1 cellular context compared by ENCODE assay signal in the genomic region with DNA sequence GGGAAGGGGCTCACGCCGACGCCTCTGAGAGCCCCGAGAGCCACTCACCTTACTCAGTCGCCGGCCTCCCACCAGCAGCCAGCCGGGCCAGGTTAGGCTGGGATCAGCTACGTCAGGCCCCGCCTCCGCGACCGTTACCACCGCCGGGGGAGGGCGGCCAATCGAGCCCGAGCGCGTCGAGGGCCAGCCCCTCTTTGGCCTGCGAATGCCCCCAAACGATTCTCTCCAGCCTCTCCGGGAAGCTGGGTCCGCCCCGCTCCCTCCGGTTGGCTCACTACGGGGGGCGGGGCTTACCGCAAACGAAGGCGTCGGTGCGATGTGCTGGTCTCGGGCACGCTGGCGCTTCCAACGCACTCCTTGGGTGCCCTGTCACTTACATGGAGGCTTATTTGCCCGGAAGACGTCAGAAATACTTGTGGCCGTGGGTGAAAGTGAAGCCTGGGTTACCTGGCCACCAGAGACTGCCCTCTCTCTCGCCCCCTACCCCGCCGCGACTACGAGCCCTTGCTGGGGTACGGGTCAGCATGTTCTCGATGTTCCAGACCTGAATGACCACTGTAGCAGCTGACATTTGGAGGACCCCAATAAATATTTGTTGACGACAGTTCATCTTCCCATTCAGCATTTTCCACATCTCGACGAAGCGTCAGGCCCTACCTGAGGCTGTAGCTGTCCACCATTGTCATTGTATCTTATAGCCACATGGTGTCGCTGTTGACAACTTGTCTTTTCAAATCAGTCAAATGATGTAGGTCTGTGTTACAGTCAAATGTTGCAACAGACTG.
A peak's percentile ranks its signal among the peaks of the same experiment; 100 is the strongest.
TF ChIP-seq lines count a peak whose summit lies in the region.

A gene with protein sequence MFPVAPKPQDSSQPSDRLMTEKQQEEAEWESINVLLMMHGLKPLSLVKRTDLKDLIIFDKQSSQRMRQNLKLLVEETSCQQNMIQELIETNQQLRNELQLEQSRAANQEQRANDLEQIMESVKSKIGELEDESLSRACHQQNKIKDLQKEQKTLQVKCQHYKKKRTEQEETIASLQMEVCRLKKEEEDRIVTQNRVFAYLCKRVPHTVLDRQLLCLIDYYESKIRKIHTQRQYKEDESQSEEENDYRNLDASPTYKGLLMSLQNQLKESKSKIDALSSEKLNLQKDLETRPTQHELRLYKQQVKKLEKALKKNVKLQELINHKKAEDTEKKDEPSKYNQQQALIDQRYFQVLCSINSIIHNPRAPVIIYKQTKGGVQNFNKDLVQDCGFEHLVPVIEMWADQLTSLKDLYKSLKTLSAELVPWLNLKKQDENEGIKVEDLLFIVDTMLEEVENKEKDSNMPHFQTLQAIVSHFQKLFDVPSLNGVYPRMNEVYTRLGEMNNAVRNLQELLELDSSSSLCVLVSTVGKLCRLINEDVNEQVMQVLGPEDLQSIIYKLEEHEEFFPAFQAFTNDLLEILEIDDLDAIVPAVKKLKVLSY (minus strand): TSS at position 111 of the 785 bp plus-strand sequence. CDS start 21,333 bp downstream, outside the sequence.

TF ChIP-seq in HEK293, 187 proteins besides CTCF, POLR2A, EP300 and RAD21 (continued from another document and continues in another):
- TF ChIP-seq, protein P1, sequence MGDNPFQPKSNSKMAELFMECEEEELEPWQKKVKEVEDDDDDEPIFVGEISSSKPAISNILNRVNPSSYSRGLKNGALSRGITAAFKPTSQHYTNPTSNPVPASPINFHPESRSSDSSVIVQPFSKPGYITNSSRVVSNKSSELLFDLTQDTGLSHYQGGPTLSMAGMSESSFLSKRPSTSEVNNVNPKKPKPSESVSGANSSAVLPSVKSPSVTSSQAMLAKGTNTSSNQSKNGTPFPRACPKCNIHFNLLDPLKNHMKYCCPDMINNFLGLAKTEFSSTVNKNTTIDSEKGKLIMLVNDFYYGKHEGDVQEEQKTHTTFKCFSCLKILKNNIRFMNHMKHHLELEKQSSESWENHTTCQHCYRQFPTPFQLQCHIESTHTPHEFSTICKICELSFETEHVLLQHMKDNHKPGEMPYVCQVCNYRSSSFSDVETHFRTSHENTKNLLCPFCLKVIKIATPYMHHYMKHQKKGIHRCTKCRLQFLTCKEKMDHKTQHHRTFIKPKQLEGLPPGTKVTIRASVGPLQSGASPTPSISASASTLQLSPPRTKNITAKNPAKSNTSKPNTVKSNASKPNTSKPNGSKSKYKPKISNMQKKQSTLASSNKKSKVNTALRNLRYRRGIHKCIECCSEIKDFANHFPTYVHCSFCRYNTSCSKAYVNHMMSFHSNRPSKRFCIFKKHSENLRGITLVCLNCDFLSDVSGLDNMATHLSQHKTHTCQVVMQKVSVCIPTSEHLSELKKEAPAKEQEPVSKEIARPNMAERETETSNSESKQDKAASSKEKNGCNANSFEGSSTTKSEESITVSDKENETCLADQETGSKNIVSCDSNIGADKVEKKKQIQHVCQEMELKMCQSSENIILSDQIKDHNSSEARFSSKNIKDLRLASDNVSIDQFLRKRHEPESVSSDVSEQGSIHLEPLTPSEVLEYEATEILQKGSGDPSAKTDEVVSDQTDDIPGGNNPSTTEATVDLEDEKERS (tag by site-specific recombination; IDR thresholded peaks at IDR 0.05): no peak
- TF ChIP-seq ZEB2 (tag by site-specific recombination; IDR thresholded peaks at IDR 0.05): peak; percentile 84
- TF ChIP-seq, protein P2, sequence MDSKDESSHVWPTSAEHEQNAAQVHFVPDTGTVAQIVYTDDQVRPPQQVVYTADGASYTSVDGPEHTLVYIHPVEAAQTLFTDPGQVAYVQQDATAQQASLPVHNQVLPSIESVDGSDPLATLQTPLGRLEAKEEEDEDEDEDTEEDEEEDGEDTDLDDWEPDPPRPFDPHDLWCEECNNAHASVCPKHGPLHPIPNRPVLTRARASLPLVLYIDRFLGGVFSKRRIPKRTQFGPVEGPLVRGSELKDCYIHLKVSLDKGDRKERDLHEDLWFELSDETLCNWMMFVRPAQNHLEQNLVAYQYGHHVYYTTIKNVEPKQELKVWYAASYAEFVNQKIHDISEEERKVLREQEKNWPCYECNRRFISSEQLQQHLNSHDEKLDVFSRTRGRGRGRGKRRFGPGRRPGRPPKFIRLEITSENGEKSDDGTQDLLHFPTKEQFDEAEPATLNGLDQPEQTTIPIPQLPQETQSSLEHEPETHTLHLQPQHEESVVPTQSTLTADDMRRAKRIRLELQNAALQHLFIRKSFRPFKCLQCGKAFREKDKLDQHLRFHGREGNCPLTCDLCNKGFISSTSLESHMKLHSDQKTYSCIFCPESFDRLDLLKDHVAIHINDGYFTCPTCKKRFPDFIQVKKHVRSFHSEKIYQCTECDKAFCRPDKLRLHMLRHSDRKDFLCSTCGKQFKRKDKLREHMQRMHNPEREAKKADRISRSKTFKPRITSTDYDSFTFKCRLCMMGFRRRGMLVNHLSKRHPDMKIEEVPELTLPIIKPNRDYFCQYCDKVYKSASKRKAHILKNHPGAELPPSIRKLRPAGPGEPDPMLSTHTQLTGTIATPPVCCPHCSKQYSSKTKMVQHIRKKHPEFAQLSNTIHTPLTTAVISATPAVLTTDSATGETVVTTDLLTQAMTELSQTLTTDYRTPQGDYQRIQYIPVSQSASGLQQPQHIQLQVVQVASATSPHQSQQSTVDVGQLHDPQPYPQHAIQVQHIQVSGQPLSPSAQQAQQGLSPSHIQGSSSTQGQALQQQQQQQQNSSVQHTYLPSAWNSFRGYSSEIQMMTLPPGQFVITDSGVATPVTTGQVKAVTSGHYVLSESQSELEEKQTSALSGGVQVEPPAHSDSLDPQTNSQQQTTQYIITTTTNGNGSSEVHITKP (tag by site-specific recombination; IDR thresholded peaks at IDR 0.05): peak; percentile 67
- TF ChIP-seq ZFP41 (tag by site-specific recombination; IDR thresholded peaks at IDR 0.05; ENCODE audit: borderline replicate concordance): no peak
- no peak for TF ChIP-seq ZSCAN16 (tag by site-specific recombination; IDR thresholded peaks at IDR 0.05)
- no peak for TF ChIP-seq RBAK (tag by site-specific recombination; IDR thresholded peaks at IDR 0.05)
- TF ChIP-seq ZNF404 (tag by site-specific recombination; IDR thresholded peaks at IDR 0.05): no peak
- TF ChIP-seq ZNF157 (tag by site-specific recombination; IDR thresholded peaks at IDR 0.05): no peak
- TF ChIP-seq, protein P3, sequence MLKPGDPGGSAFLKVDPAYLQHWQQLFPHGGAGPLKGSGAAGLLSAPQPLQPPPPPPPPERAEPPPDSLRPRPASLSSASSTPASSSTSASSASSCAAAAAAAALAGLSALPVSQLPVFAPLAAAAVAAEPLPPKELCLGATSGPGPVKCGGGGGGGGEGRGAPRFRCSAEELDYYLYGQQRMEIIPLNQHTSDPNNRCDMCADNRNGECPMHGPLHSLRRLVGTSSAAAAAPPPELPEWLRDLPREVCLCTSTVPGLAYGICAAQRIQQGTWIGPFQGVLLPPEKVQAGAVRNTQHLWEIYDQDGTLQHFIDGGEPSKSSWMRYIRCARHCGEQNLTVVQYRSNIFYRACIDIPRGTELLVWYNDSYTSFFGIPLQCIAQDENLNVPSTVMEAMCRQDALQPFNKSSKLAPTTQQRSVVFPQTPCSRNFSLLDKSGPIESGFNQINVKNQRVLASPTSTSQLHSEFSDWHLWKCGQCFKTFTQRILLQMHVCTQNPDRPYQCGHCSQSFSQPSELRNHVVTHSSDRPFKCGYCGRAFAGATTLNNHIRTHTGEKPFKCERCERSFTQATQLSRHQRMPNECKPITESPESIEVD (tag by site-specific recombination; IDR thresholded peaks at IDR 0.05): no peak
- 0 out of 2 replicates have a peak, but pooled peaks have one; percentile 14 for TF ChIP-seq ZIC2 (tag by site-specific recombination; IDR thresholded peaks at IDR 0.05)
- TF ChIP-seq, protein P4, sequence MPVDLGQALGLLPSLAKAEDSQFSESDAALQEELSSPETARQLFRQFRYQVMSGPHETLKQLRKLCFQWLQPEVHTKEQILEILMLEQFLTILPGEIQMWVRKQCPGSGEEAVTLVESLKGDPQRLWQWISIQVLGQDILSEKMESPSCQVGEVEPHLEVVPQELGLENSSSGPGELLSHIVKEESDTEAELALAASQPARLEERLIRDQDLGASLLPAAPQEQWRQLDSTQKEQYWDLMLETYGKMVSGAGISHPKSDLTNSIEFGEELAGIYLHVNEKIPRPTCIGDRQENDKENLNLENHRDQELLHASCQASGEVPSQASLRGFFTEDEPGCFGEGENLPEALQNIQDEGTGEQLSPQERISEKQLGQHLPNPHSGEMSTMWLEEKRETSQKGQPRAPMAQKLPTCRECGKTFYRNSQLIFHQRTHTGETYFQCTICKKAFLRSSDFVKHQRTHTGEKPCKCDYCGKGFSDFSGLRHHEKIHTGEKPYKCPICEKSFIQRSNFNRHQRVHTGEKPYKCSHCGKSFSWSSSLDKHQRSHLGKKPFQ (tag by site-specific recombination; IDR thresholded peaks at IDR 0.05): no peak
- no peak for TF ChIP-seq ZNF623 (tag by site-specific recombination; IDR thresholded peaks at IDR 0.05)
- 0 out of 2 replicates have a peak, but pooled peaks have one; percentile 26 for TF ChIP-seq ZBTB1 (tag by site-specific recombination; IDR thresholded peaks at IDR 0.05)
- TF ChIP-seq MEIS1 (CRISPR knock-in tag; IDR thresholded peaks at IDR 0.05; ENCODE audit: borderline replicate concordance): no peak
- TF ChIP-seq BCL11B (tag by site-specific recombination; IDR thresholded peaks at IDR 0.05; ENCODE audit: low read depth): no peak
- TF ChIP-seq ZNF2 (tag by site-specific recombination; IDR thresholded peaks at IDR 0.05): peak; percentile 98
- TF ChIP-seq ZNF433 (tag by site-specific recombination; IDR thresholded peaks at IDR 0.05; ENCODE audit: low read depth): no peak
- no peak for TF ChIP-seq HOXC10 (CRISPR knock-in tag; IDR thresholded peaks at IDR 0.05)
- no peak for TF ChIP-seq ZNF37A (tag by site-specific recombination; IDR thresholded peaks at IDR 0.05)
- no peak for TF ChIP-seq ZNF544 (tag by site-specific recombination; IDR thresholded peaks at IDR 0.05)
- no peak for TF ChIP-seq ZNF660 (tag by site-specific recombination; IDR thresholded peaks at IDR 0.05)
- TF ChIP-seq ZNF776 (tag by site-specific recombination; IDR thresholded peaks at IDR 0.05; ENCODE audit: borderline replicate concordance): no peak
- TF ChIP-seq ZNF155 (tag by site-specific recombination; IDR thresholded peaks at IDR 0.05): no peak
- TF ChIP-seq TCF7L2 (IDR thresholded peaks at IDR 0.05; ENCODE audit: borderline replicate concordance, low read depth, low read length): no peak
- no peak for TF ChIP-seq ZNF830 (tag by site-specific recombination; IDR thresholded peaks at IDR 0.05; ENCODE audit: low read depth)
- TF ChIP-seq GLI2 (tag by site-specific recombination; IDR thresholded peaks at IDR 0.05; ENCODE audit: borderline replicate concordance, low read depth): no peak
- TF ChIP-seq, protein P5, sequence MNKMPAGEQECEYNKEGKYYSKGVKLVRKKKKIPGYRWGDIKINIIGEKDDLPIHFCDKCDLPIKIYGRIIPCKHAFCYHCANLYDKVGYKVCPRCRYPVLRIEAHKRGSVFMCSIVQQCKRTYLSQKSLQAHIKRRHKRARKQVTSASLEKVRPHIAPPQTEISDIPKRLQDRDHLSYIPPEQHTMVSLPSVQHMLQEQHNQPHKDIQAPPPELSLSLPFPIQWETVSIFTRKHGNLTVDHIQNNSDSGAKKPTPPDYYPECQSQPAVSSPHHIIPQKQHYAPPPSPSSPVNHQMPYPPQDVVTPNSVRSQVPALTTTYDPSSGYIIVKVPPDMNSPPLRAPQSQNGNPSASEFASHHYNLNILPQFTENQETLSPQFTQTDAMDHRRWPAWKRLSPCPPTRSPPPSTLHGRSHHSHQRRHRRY (tag by site-specific recombination; IDR thresholded peaks at IDR 0.05): no peak
- TF ChIP-seq, protein P6, sequence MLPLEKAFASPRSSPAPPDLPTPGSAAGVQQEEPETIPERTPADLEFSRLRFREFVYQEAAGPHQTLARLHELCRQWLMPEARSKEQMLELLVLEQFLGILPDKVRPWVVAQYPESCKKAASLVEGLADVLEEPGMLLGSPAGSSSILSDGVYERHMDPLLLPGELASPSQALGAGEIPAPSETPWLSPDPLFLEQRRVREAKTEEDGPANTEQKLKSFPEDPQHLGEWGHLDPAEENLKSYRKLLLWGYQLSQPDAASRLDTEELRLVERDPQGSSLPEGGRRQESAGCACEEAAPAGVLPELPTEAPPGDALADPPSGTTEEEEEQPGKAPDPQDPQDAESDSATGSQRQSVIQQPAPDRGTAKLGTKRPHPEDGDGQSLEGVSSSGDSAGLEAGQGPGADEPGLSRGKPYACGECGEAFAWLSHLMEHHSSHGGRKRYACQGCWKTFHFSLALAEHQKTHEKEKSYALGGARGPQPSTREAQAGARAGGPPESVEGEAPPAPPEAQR (tag by site-specific recombination; IDR thresholded peaks at IDR 0.05): no peak
- TF ChIP-seq, protein P7, sequence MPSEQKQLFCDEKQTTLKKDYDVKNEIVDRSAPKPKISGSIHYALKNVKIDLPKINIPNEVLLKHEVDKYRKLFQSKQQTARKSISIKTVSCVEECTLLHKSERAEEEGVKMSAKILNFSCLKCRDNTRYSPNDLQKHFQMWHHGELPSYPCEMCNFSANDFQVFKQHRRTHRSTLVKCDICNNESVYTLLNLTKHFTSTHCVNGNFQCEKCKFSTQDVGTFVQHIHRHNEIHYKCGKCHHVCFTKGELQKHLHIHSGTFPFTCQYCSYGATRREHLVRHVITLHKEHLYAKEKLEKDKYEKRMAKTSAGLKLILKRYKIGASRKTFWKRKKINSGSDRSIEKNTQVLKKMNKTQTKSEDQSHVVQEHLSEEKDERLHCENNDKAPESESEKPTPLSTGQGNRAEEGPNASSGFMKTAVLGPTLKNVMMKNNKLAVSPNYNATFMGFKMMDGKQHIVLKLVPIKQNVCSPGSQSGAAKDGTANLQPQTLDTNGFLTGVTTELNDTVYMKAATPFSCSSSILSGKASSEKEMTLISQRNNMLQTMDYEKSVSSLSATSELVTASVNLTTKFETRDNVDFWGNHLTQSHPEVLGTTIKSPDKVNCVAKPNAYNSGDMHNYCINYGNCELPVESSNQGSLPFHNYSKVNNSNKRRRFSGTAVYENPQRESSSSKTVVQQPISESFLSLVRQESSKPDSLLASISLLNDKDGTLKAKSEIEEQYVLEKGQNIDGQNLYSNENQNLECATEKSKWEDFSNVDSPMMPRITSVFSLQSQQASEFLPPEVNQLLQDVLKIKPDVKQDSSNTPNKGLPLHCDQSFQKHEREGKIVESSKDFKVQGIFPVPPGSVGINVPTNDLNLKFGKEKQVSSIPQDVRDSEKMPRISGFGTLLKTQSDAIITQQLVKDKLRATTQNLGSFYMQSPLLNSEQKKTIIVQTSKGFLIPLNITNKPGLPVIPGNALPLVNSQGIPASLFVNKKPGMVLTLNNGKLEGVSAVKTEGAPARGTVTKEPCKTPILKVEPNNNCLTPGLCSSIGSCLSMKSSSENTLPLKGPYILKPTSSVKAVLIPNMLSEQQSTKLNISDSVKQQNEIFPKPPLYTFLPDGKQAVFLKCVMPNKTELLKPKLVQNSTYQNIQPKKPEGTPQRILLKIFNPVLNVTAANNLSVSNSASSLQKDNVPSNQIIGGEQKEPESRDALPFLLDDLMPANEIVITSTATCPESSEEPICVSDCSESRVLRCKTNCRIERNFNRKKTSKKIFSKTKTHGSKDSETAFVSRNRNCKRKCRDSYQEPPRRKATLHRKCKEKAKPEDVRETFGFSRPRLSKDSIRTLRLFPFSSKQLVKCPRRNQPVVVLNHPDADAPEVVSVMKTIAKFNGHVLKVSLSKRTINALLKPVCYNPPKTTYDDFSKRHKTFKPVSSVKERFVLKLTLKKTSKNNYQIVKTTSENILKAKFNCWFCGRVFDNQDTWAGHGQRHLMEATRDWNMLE (tag by site-specific recombination; conservative IDR thresholded peaks at IDR 0.05; ENCODE audit: low read depth): peak; percentile 10; the same call in 1 of the 2 replicates
- TF ChIP-seq KLF9 (tag by site-specific recombination; IDR thresholded peaks at IDR 0.05; ENCODE audit: low read depth): peak; percentile 68; the same call in 1 of the 2 replicates
